Comparison of ENCODE assay signal across 30 cellular contexts in genomic region chr5:132651838-132652476, GRCh38. TPM values are rescaled to one million over a fixed set of nuclear protein-coding genes. Genes with fewer than 3 reads are reported as not detected.
"Had no signal": no experiment of that assay in that cellular context is flagged by ENCODE, and none has a peak within 500 bp of the region (broad histone marks: within the 10 kb centered on the region; RNA-seq: fewer than 3 reads in every experiment).

No MANE protein-coding gene starts in this region.

- DNase-seq: activated CD4-positive, alpha-beta memory T cell treated with anti-CD3 and anti-CD28 coated beads for 36 hours; activated CD4-positive, alpha-beta T cell treated with anti-CD3 and anti-CD28 coated beads, Interleukin-2, amount 10 ng/mL, durations not matched to agents 24 days and 14 days; activated CD4-positive, CD25-positive, alpha-beta regulatory T cell treated with anti-CD3 and anti-CD28 coated beads, Interleukin-2, amount 50 U/mL, for 72 hours; activated CD8-positive, alpha-beta memory T cell treated with anti-CD3 and anti-CD28 coated beads, Interleukin-2, amount 50 U/mL, for 4 hours; activated effector memory CD4-positive, alpha-beta T cell treated with anti-CD3 and anti-CD28 coated beads, Interleukin-2, amount 50 U/mL, for 16 hours; activated naive CD4-positive, alpha-beta T cell treated with anti-CD3 and anti-CD28 coated beads, Interleukin-2, amount 50 U/mL, for 16 hours; activated T-cell treated with anti-CD3 and anti-CD28 coated beads, Interleukin-2, amount 50 U/mL, for 1 hour; amygdala; caudate nucleus; foreskin keratinocyte; heart left ventricle; hypothalamus; immature natural killer cell; naive thymus-derived CD4-positive, alpha-beta T cell; nucleus accumbens; stimulated activated CD4-positive, alpha-beta T cell treated with anti-CD3 and anti-CD28 coated beads, Interleukin-2, amount 100 ng/mL, for 24 hours; stimulated activated naive B cell treated with anti-CD40 and anti-IgM and Interleukin-4, amounts not matched to agents 10 μg/mL and 1 μg/mL and 100 μg/mL, for 72 hours; T-helper 9 cell had no signal

- H3K4me3 ChIP-seq: heart left ventricle, right atrium auricular region, smooth muscle cell, tibial nerve had no signal

- H3K4me1 ChIP-seq: foreskin keratinocyte had no signal

- ATAC-seq: esophagus mucosa; foreskin keratinocyte; heart left ventricle; naive thymus-derived CD4-positive, alpha-beta T cell; stimulated activated naive B cell treated with anti-CD40 and anti-IgM and Interleukin-4, amounts not matched to agents 10 μg/mL and 1 μg/mL and 100 μg/mL, for 72 hours had no signal

- H3K4me2 ChIP-seq: smooth muscle cell had no signal

- H3K36me3 ChIP-seq: heart left ventricle, right atrium auricular region, tibial nerve had no signal

- H3K27ac ChIP-seq: foreskin keratinocyte, heart left ventricle, right atrium auricular region, tibial nerve had no signal

RNA-seq across cellular contexts. Expression of gene IL13, which starts 6.0 kb away (rescaled TPM):
- total RNA-seq: endothelial cell of umbilical vein, esophagus mucosa, foreskin keratinocyte, kidney epithelial cell, lower leg skin, pulmonary artery endothelial cell, right atrium auricular region, temporal lobe, ureter had no signal
- polyA plus RNA-seq: foreskin keratinocyte; heart left ventricle; naive thymus-derived CD4-positive, alpha-beta T cell; smooth muscle cell had no signal

RNA-seq across cellular contexts. Expression of gene IL4, which starts 21.8 kb away (rescaled TPM):
- total RNA-seq: endothelial cell of umbilical vein, esophagus mucosa, foreskin keratinocyte, heart left ventricle, kidney epithelial cell, lower leg skin, mesothelial cell of epicardium, pulmonary artery endothelial cell, right atrium auricular region, smooth muscle cell, temporal lobe, tibial nerve, ureter had no signal
- polyA plus RNA-seq: endothelial cell of umbilical vein; foreskin keratinocyte; heart left ventricle; immature natural killer cell; naive thymus-derived CD4-positive, alpha-beta T cell; neural cell; smooth muscle cell had no signal
